ENCODE assay signal across 8 cellular contexts in genomic region chr9:136312436-136312835, GRCh38. TPM values are rescaled to one million over a fixed set of nuclear protein-coding genes. Genes with fewer than 3 reads are reported as not detected.
A peak's percentile ranks its signal among the peaks of the same experiment; 100 is the strongest.
DNase-seq lines count a peak whose midpoint lies in the region; ATAC-seq and TF ChIP-seq lines count a peak whose summit lies in the region.

No MANE protein-coding gene starts in this region.

- TF ChIP-seq CTCF in PC-9 (conservative IDR thresholded peaks at IDR 0.05) (peak; percentile 77), ascending aorta (IDR thresholded peaks at IDR 0.05) (peak; percentile 27 to 50 (median 29))

- H3K27ac ChIP-seq in PC-9 (no peak overlapping the region), ascending aorta (no peak overlapping the region)

- peaks cover 17% of the 10 kb centered on the region for H3F3A ChIP-seq in PC-9 (ENCODE audit: insufficient read depth, low read depth)

- H4K20me1 ChIP-seq in PC-9 (ENCODE audit: insufficient read depth) = no peaks in the 10 kb centered on the region

- POLR2A ChIA-PET in PC-9 (lab: Charles Lee; ENCODE audit: unreplicated experiment) = no interaction called here

- intact Hi-C loops in PC-9 (cut with micrococcal nuclease; ENCODE audit: unreplicated experiment) (loop anchor here (1.0 to 10.0 kb wide), 4 partner anchors 60 to 322 kb away; partner anchors contain the start of genes CARD9 and SNAPC4), ascending aorta (cut with DNase I) (loop anchor here (5.0 kb wide), 1 partner anchor 50 kb away; the partner anchor contains the start of gene DNLZ)

- CTCF ChIA-PET in PC-9 (lab: Charles Lee) = interaction anchor here (0.8 to 1.0 kb wide), 2 partner anchors 11 to 313 kb away, joined by 3 to 4 read pairs; no protein-coding TSS in a partner anchor

- H3K27me3 ChIP-seq in PC-9 (ENCODE audit: insufficient read depth, low read depth) (peaks cover 7% of the 10 kb centered on the region; the same call in 1 of the 2 replicates), ascending aorta (peaks cover 4% of the 10 kb centered on the region)

- BruUV-seq in PC-9 (replicated peaks; lab: Mats Ljungman, UMichigan) = no TSS peak

- no peak for ATAC-seq in GM18868 (IDR thresholded peaks at IDR 0.05; ENCODE audit: unreplicated experiment)
- ATAC-seq in HG02852 (IDR thresholded peaks at IDR 0.05; ENCODE audit: unreplicated experiment) = no peak

- H3K9me3 ChIP-seq in PC-9 (ENCODE audit: insufficient read depth, low read depth) (no peaks in the 10 kb centered on the region), ascending aorta (no peaks in the 10 kb centered on the region)

- H3K4me3 ChIP-seq in PC-9 (no peak overlapping the region), ascending aorta (no peak overlapping the region)

- H3K36me3 ChIP-seq in PC-9 (ENCODE audit: low read depth) (no peaks in the 10 kb centered on the region), ascending aorta (no peaks in the 10 kb centered on the region)

- no peak overlapping the region for H3K4me2 ChIP-seq in PC-9

- H3K9me2 ChIP-seq in PC-9 (ENCODE audit: insufficient read depth) = no peaks in the 10 kb centered on the region

- peaks cover 10% of the 10 kb centered on the region for H3K4me1 ChIP-seq in PC-9 (replicated peaks; ENCODE audit: insufficient read depth)
- no peaks in the 10 kb centered on the region for H3K4me1 ChIP-seq in ascending aorta

- DNase-seq in SIG-M5 treated with dmso at 0.1 percent for 504 hours (lab: John Stamatoyannopoulos, UW; ENCODE audit: unreplicated experiment) = peak; percentile 9
- no peak for DNase-seq in SIG-M5 (lab: John Stamatoyannopoulos, UW)
- peak in 1 of 2 experiments; percentile 69 for DNase-seq in PC-9
- no peak for DNase-seq in ascending aorta (ENCODE audit: low spot score in 2 of 2)
- peak; percentile 78 for DNase-seq in iPS-NIHi7 (ENCODE audit: extremely low spot score)
- DNase-seq in stimulated activated CD8-positive, alpha-beta memory T cell treated with anti-CD3 and anti-CD28 coated beads, Interleukin-4, amount 100 ng/mL, for 48 hours = peak; percentile 62

- H3K79me2 ChIP-seq in PC-9 (ENCODE audit: low read depth) = no peaks in the 10 kb centered on the region

- no peak overlapping the region for H2AFZ ChIP-seq in PC-9

RNA-seq across cellular contexts. Expression of gene CCDC187, which starts 8.5 kb away (rescaled TPM):
- total RNA-seq in PC-9 (2021) (2.7 and 5.2 TPM in 2 replicates), ascending aorta (under 0.01 TPM)

RNA-seq across cellular contexts. Expression of gene GPSM1, which starts 14.9 kb away (rescaled TPM):
- 5.5 and 9.5 TPM in 2 replicates for total RNA-seq in PC-9 (2021)
- 85.1 TPM for total RNA-seq in ascending aorta

RNA-seq across cellular contexts. Expression of gene DNLZ, which starts 51.1 kb away (rescaled TPM):
- total RNA-seq in PC-9 (2021) = 9.1 and 19.1 TPM in 2 replicates
- total RNA-seq in ascending aorta = 191 TPM

Comparison
In these comparisons a context has a peak if more than half of its experiments do, and no peak if none do; other contexts are left out.
1. DNase-seq: peak in SIG-M5 treated with dmso at 0.1 percent for 504 hours (single experiment), iPS-NIHi7 (single experiment) and stimulated activated CD8-positive, alpha-beta memory T cell treated with anti-CD3 and anti-CD28 coated beads, Interleukin-4, amount 100 ng/mL, for 48 hours (single experiment); none in SIG-M5 (single experiment) and ascending aorta (0 of 2).